In genomic region chr20:13298692-13299373, GRCh38 we compare ENCODE assay signal across 23 cellular contexts.
DNase-seq lines count a peak whose midpoint lies in the region; ATAC-seq and TF ChIP-seq lines count a peak whose summit lies in the region.
"Had no signal": no experiment of that assay in that cellular context is flagged by ENCODE, and none has a peak within 500 bp of the region (broad histone marks: within the 10 kb centered on the region; RNA-seq: fewer than 3 reads in every experiment).

No MANE protein-coding gene starts in this region.

- CTCF ChIA-PET in PC-9 (lab: Charles Lee): no interaction called here

- no peaks in the 10 kb centered on the region for H3K79me1 ChIP-seq in H9 (ENCODE audit: insufficient read depth, low read depth, low read length, poor library complexity, severe bottlenecking)
- no peaks in the 10 kb centered on the region for H3K79me1 ChIP-seq in mesenchymal stem cell (replicated peaks; ENCODE audit: low read length, poor library complexity, severe bottlenecking)

- no peaks in the 10 kb centered on the region; a peak in 1 of 5 replicates for H3K9me3 Mint-ChIP-seq in H9

- peaks cover 6 to 34% of the 10 kb centered on the region in 2 experiments for H3K36me3 ChIP-seq in mesenchymal stem cell (ENCODE audit: control insufficient read depth in 1 of 2, insufficient read depth in 2 of 2, low read depth in 1 of 2, low read length in 2 of 2)
- H3K36me3 ChIP-seq in testis (ENCODE audit: low read depth, missing control alignments): no peaks in the 10 kb centered on the region
- H3K36me3 ChIP-seq in PC-9 (ENCODE audit: low read depth): no peaks in the 10 kb centered on the region

- no peak overlapping the region for H4K8ac ChIP-seq in H9 (replicated peaks; ENCODE audit: insufficient read length, low read depth, low read length)
- no peak overlapping the region for H4K8ac ChIP-seq in mesenchymal stem cell (ENCODE audit: low read length)

- H3K4ac ChIP-seq in H9 (ENCODE audit: low read depth, low read length) (no peak overlapping the region), mesenchymal stem cell (ENCODE audit: low read depth in 1 of 2, low read length in 2 of 2) (no peak overlapping the region)

- H3T11ph ChIP-seq in H9 (ENCODE audit: low read length): no peak overlapping the region

- H3K27me3 ChIP-seq in H9 (ENCODE audit: insufficient read depth, low read length) (no peaks in the 10 kb centered on the region), mesenchymal stem cell (ENCODE audit: control insufficient read depth in 1 of 2, insufficient read depth in 1 of 2, low read length in 2 of 2) (no peaks in the 10 kb centered on the region), testis (no peaks in the 10 kb centered on the region), PC-9 (ENCODE audit: insufficient read depth, low read depth) (no peaks in the 10 kb centered on the region)

- H3K4me2 ChIP-seq in H9 (ENCODE audit: insufficient read depth, insufficient read length, low read length) (no peak overlapping the region), mesenchymal stem cell (ENCODE audit: low read length, poor library complexity, severe bottlenecking) (no peak overlapping the region), PC-9 (no peak overlapping the region)
- H3K4me2 ChIP-seq: KMS-11 had no signal

- H2BK15ac ChIP-seq in H9 (ENCODE audit: low read depth, low read length) (no peak overlapping the region), mesenchymal stem cell (ENCODE audit: low read depth, poor library complexity, severe bottlenecking) (no peak overlapping the region)

- H3K4me1 ChIP-seq in H9 (ENCODE audit: insufficient read depth, low read length) (no peaks in the 10 kb centered on the region), mesenchymal stem cell (ENCODE audit: control insufficient read depth, insufficient read depth, low read depth, low read length) (peaks cover 7% of the 10 kb centered on the region), testis (no peaks in the 10 kb centered on the region), PC-9 (replicated peaks; ENCODE audit: insufficient read depth) (no peaks in the 10 kb centered on the region)

- H3F3A ChIP-seq in PC-9 (ENCODE audit: insufficient read depth, low read depth): no peaks in the 10 kb centered on the region

- no peak overlapping the region for H4K91ac ChIP-seq in H9 (ENCODE audit: insufficient read length, low read depth, low read length)
- H4K91ac ChIP-seq in mesenchymal stem cell (ENCODE audit: low read length): no peak overlapping the region

- no peak overlapping the region for H4K5ac ChIP-seq in H9 (ENCODE audit: insufficient read length, low read depth, low read length)

- no peaks in the 10 kb centered on the region for H3K9me2 ChIP-seq in PC-9 (ENCODE audit: insufficient read depth)

- BruUV-seq in PC-9 (replicated peaks; lab: Mats Ljungman, UMichigan): no TSS peak

- POLR2A ChIA-PET in PC-9 (lab: Charles Lee; ENCODE audit: unreplicated experiment): no interaction called here

- H3K4me3 ChIP-seq in mesenchymal stem cell (ENCODE audit: insufficient read depth in 1 of 2, low read depth in 1 of 2, low read length in 2 of 2): peak overlapping the region in 1 of 2 experiments; percentile 19
- peak overlapping the region; percentile 12 to 31 for H3K4me3 ChIP-seq in testis
- no peak overlapping the region for H3K4me3 ChIP-seq in PC-9
- H3K4me3 ChIP-seq: GM23248 had no signal

- H3K4me3 Mint-ChIP-seq in H9: no peak overlapping the region
- H3K4me3 Mint-ChIP-seq: CD4-positive, alpha-beta memory T cell had no signal

- intact Hi-C loops in left ventricle myocardium superior (cut with micrococcal nuclease) (no loop called here), left cardiac atrium (cut with DNase I) (no loop called here), testis (cut with DNase I; ENCODE audit: low total_unique reads) (no loop called here), PC-9 (cut with micrococcal nuclease; ENCODE audit: unreplicated experiment) (no loop called here)

- no peak for TF ChIP-seq POLR2A in testis (IDR thresholded peaks at IDR 0.05)

- peak overlapping the region in 1 of 3 experiments; percentile 52; a peak in 1 of 7 replicates for H3K27ac Mint-ChIP-seq in H9
- H3K27ac Mint-ChIP-seq: CD4-positive, alpha-beta memory T cell had no signal

- no peaks in the 10 kb centered on the region for H3K9me3 ChIP-seq in H9 (ENCODE audit: control insufficient read depth, low read depth, low read length)
- no peaks in the 10 kb centered on the region for H3K9me3 ChIP-seq in mesenchymal stem cell (ENCODE audit: control insufficient read depth, low read length)
- H3K9me3 ChIP-seq in testis: no peaks in the 10 kb centered on the region
- H3K9me3 ChIP-seq in PC-9 (ENCODE audit: insufficient read depth, low read depth): no peaks in the 10 kb centered on the region

- no peak overlapping the region for H2BK12ac ChIP-seq in H9 (ENCODE audit: insufficient read length, low read depth, low read length)
- H2BK12ac ChIP-seq in mesenchymal stem cell (ENCODE audit: low read length in 2 of 2): no peak overlapping the region

- ATAC-seq in left ventricle myocardium superior (no peak), left cardiac atrium (no peak), GM21723 (IDR thresholded peaks at IDR 0.05; ENCODE audit: unreplicated experiment) (no peak)
- ATAC-seq: PC-3 had no signal

- no peaks in the 10 kb centered on the region for H3K36me3 Mint-ChIP-seq in H9 (ENCODE audit: insufficient read depth in 1 of 3, low read depth in 3 of 3)

- H3K23me2 ChIP-seq in H9 (ENCODE audit: insufficient read length, low read depth, low read length, poor library complexity, severe bottlenecking): no peaks in the 10 kb centered on the region

- TF ChIP-seq CTCF in H9 (conservative IDR thresholded peaks at IDR 0.05) (no peak), testis (IDR thresholded peaks at IDR 0.05) (no peak), PC-9 (conservative IDR thresholded peaks at IDR 0.05) (no peak)

- DNase-seq in left ventricle myocardium superior (peak; percentile 24), left cardiac atrium (no peak), H9 (no peak), mesenchymal stem cell (no peak), testis (no peak), PC-9 (no peak)
- DNase-seq: C1 segment of cervical spinal cord; CD4-positive, alpha-beta memory T cell; COR-L47; DMS53; GM23248; H7; IMR-90; MM.1S; NCI-H2029; NCI-H446; NCI-H524 treated with DMSO at 0.1 percent for 48 hours; NCI-H774; NK-92 treated with Interleukin-12 subunit alpha and Interleukin-12 subunit beta, amount 100 ng/mL, for 24 hours; PC-3; SHP77 had no signal

- H3K27ac ChIP-seq in H9 (ENCODE audit: insufficient read length, low read depth, low read length): no peak overlapping the region
- H3K27ac ChIP-seq in mesenchymal stem cell (ENCODE audit: low read length, poor library complexity, severe bottlenecking): no peak overlapping the region
- H3K27ac ChIP-seq in testis: no peak overlapping the region
- no peak overlapping the region for H3K27ac ChIP-seq in PC-9
- H3K27ac ChIP-seq: GM23248, KMS-11 had no signal

- H3K14ac ChIP-seq in H9 (ENCODE audit: insufficient read depth, low read length) (peak overlapping the region; percentile 10; the same call in 1 of the 2 replicates), mesenchymal stem cell (ENCODE audit: low read length in 2 of 2) (peak overlapping the region in 1 of 2 experiments; percentile 22)

- H2BK120ac ChIP-seq in H9 (ENCODE audit: low read depth, low read length, poor library complexity, severe bottlenecking) (no peak overlapping the region), mesenchymal stem cell (ENCODE audit: low read depth, low read length) (no peak overlapping the region)

- H3K79me2 ChIP-seq in H9 (ENCODE audit: insufficient read depth, low read length) (no peaks in the 10 kb centered on the region), PC-9 (ENCODE audit: low read depth) (no peaks in the 10 kb centered on the region)

- 0 out of 4 replicates have a peak, but pooled peaks cover 0 to 2% of the 10 kb centered on the region in 2 experiments for H3K4me1 Mint-ChIP-seq in H9
- H3K4me1 Mint-ChIP-seq: CD4-positive, alpha-beta memory T cell had no signal

- H3K23ac ChIP-seq in H9 (ENCODE audit: insufficient read length, low read depth, low read length): no peak overlapping the region
- H3K23ac ChIP-seq in mesenchymal stem cell (ENCODE audit: low read length in 2 of 2): peak overlapping the region in 1 of 2 experiments; percentile 43

- H3K9ac ChIP-seq in H9 (ENCODE audit: extremely low read depth, insufficient read length, low read length) (no peak overlapping the region), mesenchymal stem cell (ENCODE audit: low read length) (no peak overlapping the region)
- H3K9ac ChIP-seq: GM23248, KMS-11 had no signal

- no peaks in the 10 kb centered on the region for H4K20me1 ChIP-seq in H9 (ENCODE audit: control insufficient read depth, insufficient read depth, insufficient read length)
- H4K20me1 ChIP-seq in PC-9 (ENCODE audit: insufficient read depth): no peaks in the 10 kb centered on the region

- no peak overlapping the region for H2BK20ac ChIP-seq in H9 (ENCODE audit: low read depth, low read length, poor library complexity, severe bottlenecking)

- H2AK5ac ChIP-seq in H9 (ENCODE audit: insufficient read length, low read length): no peak overlapping the region
- H2AK5ac ChIP-seq in mesenchymal stem cell (ENCODE audit: low read length, severe bottlenecking): no peak overlapping the region

- no peaks in the 10 kb centered on the region for H3K27me3 Mint-ChIP-seq in H9 (ENCODE audit: low read depth)
- H3K27me3 Mint-ChIP-seq: CD4-positive, alpha-beta memory T cell had no signal

- H3K18ac ChIP-seq in H9 (ENCODE audit: insufficient read length, low read depth, low read length) (no peak overlapping the region), mesenchymal stem cell (ENCODE audit: low read depth in 1 of 2, low read length in 2 of 2) (no peak overlapping the region)

- WGBS in H9 (ENCODE audit: extremely low coverage, insufficient read length, low lambda C conversion rate): no CpG with 5 or more reads among the region's 29 CpGs
- 93% methylated on average over 29 of the region's 29 CpGs for WGBS in mesenchymal stem cell
- WGBS in testis, 2 donors: 72 to 93% methylated on average over 5 to 29 of the region's 29 CpGs

- H3K56ac ChIP-seq in H9 (ENCODE audit: insufficient read length, low read depth, low read length): no peak overlapping the region

- H2BK5ac ChIP-seq in H9 (ENCODE audit: insufficient read length, low read length) (no peak overlapping the region), mesenchymal stem cell (ENCODE audit: low read depth, low read length, poor library complexity, severe bottlenecking) (no peak overlapping the region)

- no peak overlapping the region for H2AFZ ChIP-seq in H9 (ENCODE audit: low read length)
- peak overlapping the region; percentile 7 for H2AFZ ChIP-seq in mesenchymal stem cell (ENCODE audit: low read depth, low read length)
- no peak overlapping the region for H2AFZ ChIP-seq in PC-9
- H2AFZ ChIP-seq: GM23248 had no signal
